Comparison of ENCODE assay signal across 8 cellular contexts in the genomic region with DNA sequence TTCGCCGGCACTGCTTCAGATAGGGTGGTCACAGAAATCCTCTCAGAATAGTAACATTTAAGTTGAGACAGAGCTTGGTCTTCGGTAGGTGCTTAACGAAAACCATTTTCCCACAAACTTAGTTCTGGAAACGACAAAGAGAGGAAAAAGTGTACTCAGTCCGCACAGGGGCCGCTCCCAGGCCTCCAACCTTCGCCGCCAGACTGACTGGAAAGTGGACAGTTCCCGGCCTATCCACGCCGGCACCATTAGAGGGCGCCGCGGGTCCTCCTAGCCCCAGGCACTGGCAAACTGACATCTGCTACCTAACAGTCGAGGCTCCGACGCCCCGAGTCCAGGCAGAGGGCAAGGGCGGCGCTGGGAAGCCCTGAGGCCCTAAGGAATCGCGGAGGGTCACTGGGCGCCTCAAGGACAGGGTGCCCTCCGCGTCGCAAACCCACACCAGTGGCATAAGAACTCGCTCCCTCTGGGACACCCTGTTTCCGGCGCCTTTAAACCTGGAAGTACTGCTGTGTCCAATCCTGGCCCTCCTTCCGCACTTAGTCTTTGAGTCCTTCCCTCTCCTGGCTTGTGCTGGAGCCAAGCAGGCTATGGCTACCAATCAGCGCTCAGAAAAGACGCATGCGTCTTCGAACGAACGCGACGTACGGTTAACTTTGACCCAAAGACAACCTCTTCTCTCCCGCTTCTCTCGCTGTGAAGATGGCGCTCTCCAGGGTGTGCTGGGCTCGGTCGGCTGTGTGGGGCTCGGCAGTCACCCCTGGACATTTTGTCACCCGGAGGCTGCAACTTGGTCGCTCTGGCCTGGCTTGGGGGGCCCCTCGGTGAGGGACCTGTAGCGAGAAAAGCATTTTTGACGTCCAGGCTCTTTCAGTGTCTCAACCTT. TPM values are rescaled to one million over a fixed set of nuclear protein-coding genes. Genes with fewer than 3 reads are reported as not detected.
DNase-seq lines count a peak whose midpoint lies in the region; ATAC-seq, FAIRE-seq and TF ChIP-seq lines count a peak whose summit lies in the region.

A gene with protein sequence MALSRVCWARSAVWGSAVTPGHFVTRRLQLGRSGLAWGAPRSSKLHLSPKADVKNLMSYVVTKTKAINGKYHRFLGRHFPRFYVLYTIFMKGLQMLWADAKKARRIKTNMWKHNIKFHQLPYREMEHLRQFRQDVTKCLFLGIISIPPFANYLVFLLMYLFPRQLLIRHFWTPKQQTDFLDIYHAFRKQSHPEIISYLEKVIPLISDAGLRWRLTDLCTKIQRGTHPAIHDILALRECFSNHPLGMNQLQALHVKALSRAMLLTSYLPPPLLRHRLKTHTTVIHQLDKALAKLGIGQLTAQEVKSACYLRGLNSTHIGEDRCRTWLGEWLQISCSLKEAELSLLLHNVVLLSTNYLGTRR (plus strand): TSS at position 673 of the 886 bp plus-strand sequence. CDS start 30 bp downstream, at position 703.

- H3K9me1 ChIP-seq in endothelial cell of umbilical vein (replicated peaks; ENCODE audit: control insufficient read depth, extremely low read depth, insufficient read depth, low read length), result no peaks in the 10 kb centered on the region

- POLR2A ChIA-PET in endothelial cell of umbilical vein (lab: Charles Lee), result no interaction called here

- H4K20me1 ChIP-seq in OCI-LY3 (ENCODE audit: insufficient read depth, low read length), result no peaks in the 10 kb centered on the region
- H4K20me1 ChIP-seq in endothelial cell of umbilical vein (replicated peaks; ENCODE audit: control insufficient read depth, extremely low read depth, insufficient read depth, low read length), result no peaks in the 10 kb centered on the region

- H2AFZ ChIP-seq in OCI-LY3 (ENCODE audit: low read depth, low read length) (peak within 1 kb of the TSS; percentile 82), endothelial cell of umbilical vein (ENCODE audit: low read depth, low read length) (peak within 1 kb of the TSS; percentile 79)

- H3K27ac ChIP-seq in OCI-LY3 (ENCODE audit: low read length), result peak within 1 kb of the TSS; percentile 69
- H3K27ac ChIP-seq in endothelial cell of umbilical vein (ENCODE audit: insufficient read depth, low read depth, low read length), result peak within 1 kb of the TSS; percentile 42

- TF ChIP-seq CTCF in OCI-LY3 (IDR thresholded peaks at IDR 0.05; ENCODE audit: low read depth, low read length), result peak; percentile 91
- peak; percentile 83 to 98 for TF ChIP-seq CTCF in endothelial cell of umbilical vein (IDR thresholded peaks at IDR 0.05; ENCODE audit: extremely low read depth in 1 of 2, insufficient read depth in 1 of 2, low read depth in 1 of 2, low read length in 2 of 2)

- H3K9ac ChIP-seq in OCI-LY3 (ENCODE audit: low read length), result peak within 1 kb of the TSS; percentile 81
- peak within 1 kb of the TSS; percentile 89 for H3K9ac ChIP-seq in endothelial cell of umbilical vein (replicated peaks; ENCODE audit: extremely low read depth, insufficient read depth, low read length)

- H3K36me3 ChIP-seq in OCI-LY3 (replicated peaks; ENCODE audit: low read depth, low read length), result peaks cover 7% of the 10 kb centered on the region
- H3K36me3 ChIP-seq in endothelial cell of umbilical vein (ENCODE audit: control insufficient read depth in 2 of 2, extremely low read depth in 1 of 2, insufficient read depth in 2 of 2, low read length in 2 of 2), result peaks cover 0 to 4% of the 10 kb centered on the region in 2 experiments

- H3K4me2 ChIP-seq in OCI-LY3 (ENCODE audit: low read length) (peak within 1 kb of the TSS; percentile 94), endothelial cell of umbilical vein (ENCODE audit: insufficient read depth, low read length) (peak within 1 kb of the TSS; percentile 96)

- H3K79me2 ChIP-seq in OCI-LY3 (ENCODE audit: low read length) (peaks cover 26% of the 10 kb centered on the region), endothelial cell of umbilical vein (ENCODE audit: control insufficient read depth, insufficient read depth, low read length) (peaks cover 12% of the 10 kb centered on the region)

- peaks cover 9% of the 10 kb centered on the region for H3K4me1 ChIP-seq in OCI-LY3 (ENCODE audit: low read length)
- H3K4me1 ChIP-seq in endothelial cell of umbilical vein (ENCODE audit: control insufficient read depth, extremely low read depth, insufficient read depth, low read length), result peaks cover 11% of the 10 kb centered on the region

- CTCF ChIA-PET in endothelial cell of umbilical vein (lab: Charles Lee), result interaction anchor here (0.9 to 2.1 kb wide), 5 partner anchors 20 to 302 kb away, joined by 3 to 13 read pairs (median 4); no protein-coding TSS in a partner anchor

- peak; percentile 97 for FAIRE-seq in endothelial cell of umbilical vein (lab: Jason Lieb, UNC)

- H3K27me3 ChIP-seq in OCI-LY3 (ENCODE audit: low read depth, low read length) (no peaks in the 10 kb centered on the region), endothelial cell of umbilical vein (ENCODE audit: control insufficient read depth in 2 of 2, insufficient read depth in 2 of 2, low read length in 2 of 2) (no peaks in the 10 kb centered on the region)

- dilution Hi-C loops in endothelial cell of umbilical vein (cut with MboI; ENCODE audit: extremely low pct_ligation_motif_present, low sequenced_read_pairs), result no loop called here

- TSS peak; percentile 83 for BruUV-seq in endothelial cell of umbilical vein (replicated peaks; lab: Mats Ljungman, UMichigan)

- H3K4me3 ChIP-seq in OCI-LY3 (ENCODE audit: low read length) (peak within 1 kb of the TSS; percentile 82), endothelial cell of umbilical vein (replicated peaks in 1 of 3; ENCODE audit: insufficient read depth in 1 of 3, low read depth in 1 of 3, low read length in 3 of 3) (peak within 1 kb of the TSS; percentile 75 to 92 (median 86))

- DNase-seq in DMS114 treated with DMSO at 0.1 percent for 48 hours (lab: John Stamatoyannopoulos, UW; ENCODE audit: unreplicated experiment), result peak; percentile 99
- DNase-seq in HuH-7.5 (ENCODE audit: low spot score), result peak; percentile 88
- DNase-seq in activated CD8-positive, alpha-beta memory T cell treated with anti-CD3 and anti-CD28 coated beads, Interleukin-2, amount 50 U/mL, for 48 hours, result peak; percentile 94
- DNase-seq in endothelial cell of umbilical vein (ENCODE audit: low read depth, low spot score), result peak; percentile 99
- peak; percentile 99 for DNase-seq in midbrain (lab: John Stamatoyannopoulos, UW)
- DNase-seq in stimulated activated CD8-positive, alpha-beta memory T cell treated with anti-CD3 and anti-CD28 coated beads, Interleukin-2, amount 100 ng/mL, for 1 hour (ENCODE audit: low read depth in 2 of 2), result peak; percentile 73 to 81

- intact Hi-C loops in endothelial cell of umbilical vein (cut with micrococcal nuclease), result loop anchor here (1.0 to 5.0 kb wide), 6 partner anchors 22 to 293 kb away; a partner anchor contains a TSS

- peak; percentile 88 for ATAC-seq in GM21526 (IDR thresholded peaks at IDR 0.05; ENCODE audit: low FRiP score, unreplicated experiment)

- no peaks in the 10 kb centered on the region for H3K9me3 ChIP-seq in OCI-LY3 (ENCODE audit: insufficient read depth, low read length)
- no peaks in the 10 kb centered on the region for H3K9me3 ChIP-seq in endothelial cell of umbilical vein (replicated peaks; ENCODE audit: control insufficient read depth, insufficient read depth, low read length)

- peak; percentile 94 for TF ChIP-seq POLR2A in endothelial cell of umbilical vein (IDR thresholded peaks at IDR 0.05; ENCODE audit: low read depth, low read length)

TF ChIP-seq in endothelial cell of umbilical vein, 7 proteins besides CTCF, POLR2A, EP300 and RAD21:
- TF ChIP-seq EZH2 (IDR thresholded peaks at IDR 0.05; ENCODE audit: borderline replicate concordance, low read depth, low read length, severe bottlenecking) (no peak), POLR2AphosphoS5 (IDR thresholded peaks at IDR 0.05; ENCODE audit: insufficient read depth, low read depth, low read length) (peak; percentile 95), JUN (IDR thresholded peaks at IDR 0.05; ENCODE audit: borderline replicate concordance, insufficient read depth, insufficient read length, low read depth) (no peak)
- TF ChIP-seq, protein P1, sequence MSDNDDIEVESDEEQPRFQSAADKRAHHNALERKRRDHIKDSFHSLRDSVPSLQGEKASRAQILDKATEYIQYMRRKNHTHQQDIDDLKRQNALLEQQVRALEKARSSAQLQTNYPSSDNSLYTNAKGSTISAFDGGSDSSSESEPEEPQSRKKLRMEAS (IDR thresholded peaks at IDR 0.05; ENCODE audit: insufficient read depth, insufficient read length), result peak; percentile 23

RNA-seq across cellular contexts. Expression of the gene that starts here (rescaled TPM):
- 33.8 and 38.9 TPM in 2 replicates for total RNA-seq in endothelial cell of umbilical vein
- polyA plus RNA-seq in endothelial cell of umbilical vein, result 43.4 and 47.7 TPM in 2 replicates
- polyA plus RNA-seq in endothelial cell of umbilical vein (2011; cell fraction: cytosol; rRNA removed), result 37.7 and 38.0 TPM in 2 replicates
- polyA plus RNA-seq in endothelial cell of umbilical vein (2011; cell fraction: nucleus; rRNA removed), result 96.6 and 109 TPM in 2 replicates
- polyA plus RNA-seq in endothelial cell of umbilical vein (2012), result 35.0 and 46.4 TPM in 2 replicates
- 53.0 and 53.4 TPM in 2 replicates for polyA minus RNA-seq in endothelial cell of umbilical vein
- 47.4 TPM for polyA minus RNA-seq in endothelial cell of umbilical vein (2011; cell fraction: cytosol; rRNA and poly(A)+ RNA removed)
- polyA minus RNA-seq in endothelial cell of umbilical vein (2011; cell fraction: nucleus; rRNA and poly(A)+ RNA removed), result 31.0 and 47.6 TPM in 2 replicates

Comparison
In these comparisons a context has a peak if more than half of its experiments do, and no peak if none do; other contexts are left out.
1. Peak in every context shown above with its lines: DNase-seq, ATAC-seq, H3K4me3 ChIP-seq and H3K27ac ChIP-seq.